Comparison of ENCODE assay signal across 30 cellular contexts in genomic region chr17:11548398-11548797, GRCh38. TPM values are rescaled to one million over a fixed set of nuclear protein-coding genes. Genes with fewer than 3 reads are reported as not detected.
"Had no signal": no experiment of that assay in that cellular context is flagged by ENCODE, and none has a peak within 500 bp of the region (broad histone marks: within the 10 kb centered on the region; RNA-seq: fewer than 3 reads in every experiment).

No MANE protein-coding gene starts in this region.

- H3K4me1 ChIP-seq: adrenal gland, ascending aorta, breast epithelium had no signal

- H3K27me3 ChIP-seq: adrenal gland, ascending aorta, body of pancreas, brain microvascular endothelial cell, breast epithelium, cardiac muscle cell had no signal

- H3K9me3 ChIP-seq: ascending aorta, body of pancreas, breast epithelium had no signal

- H3K36me3 ChIP-seq: adrenal gland, ascending aorta, brain microvascular endothelial cell, breast epithelium, cardiac muscle cell had no signal

- H3K4me3 ChIP-seq: adrenal gland, ascending aorta, body of pancreas, breast epithelium, cardiac muscle cell had no signal

- H3K27ac ChIP-seq: adrenal gland, ascending aorta, body of pancreas, brain microvascular endothelial cell, breast epithelium, cardiac muscle cell had no signal

- DNase-seq: activated effector memory CD4-positive, alpha-beta T cell treated with anti-CD3 and anti-CD28 coated beads, Interleukin-2, amount 50 U/mL, for 16 hours; activated effector memory CD4-positive, alpha-beta T cell treated with Interleukin-2 at 50 U/mL for 16 hours; activated gamma-delta T cell; activated gamma-delta T cell treated with Interleukin-2 at 50 U/mL for 16 hours; activated naive CD4-positive, alpha-beta T cell; activated naive CD4-positive, alpha-beta T cell treated with anti-CD3 and anti-CD28 coated beads for 36 hours; activated naive CD4-positive, alpha-beta T cell treated with anti-CD3 and anti-CD28 coated beads, Interleukin-2, amount 10 ng/mL, durations not matched to agents 7 days and 5 days; activated naive CD4-positive, alpha-beta T cell treated with anti-CD3 and anti-CD28 coated beads, Interleukin-2, amount 50 U/mL, for 16 hours; activated naive CD4-positive, alpha-beta T cell treated with Interleukin-2 at 50 U/mL for 16 hours; activated naive CD8-positive, alpha-beta T cell treated with anti-CD3 and anti-CD28 coated beads for 36 hours; activated naive CD8-positive, alpha-beta T cell treated with anti-CD3 and anti-CD28 coated beads, Interleukin-2, amount 10 ng/mL, durations not matched to agents 7 days and 5 days; activated naive CD8-positive, alpha-beta T cell treated with anti-CD3 and anti-CD28 coated beads, Interleukin-2, amount 50 U/mL, for 24 hours; activated T-cell treated with anti-CD3 and anti-CD28 coated beads, Interleukin-2, amount 50 U/mL, for 1 hour; activated T-cell treated with anti-CD3 and anti-CD28 coated beads, Interleukin-2, amount 50 U/mL, for 24 hours; activated T-cell treated with anti-CD3 and anti-CD28 coated beads, Interleukin-2, amount 50 U/mL, for 4 hours; activated T-cell treated with anti-CD3 and anti-CD28 coated beads, Interleukin-2, amount 50 U/mL, for 48 hours; activated T-cell treated with anti-CD3 and anti-CD28 coated beads, Interleukin-2, amount 50 U/mL, for 72 hours; adrenal gland; amniotic stem cell; amygdala; anterior cingulate cortex; aorta; body of pancreas; brain microvascular endothelial cell; caudate nucleus; central memory CD4-positive, alpha-beta T cell; cerebellar nuclear complex had no signal

RNA-seq across cellular contexts. Expression of gene DNAH9, which starts 49.9 kb away (rescaled TPM):
- polyA plus RNA-seq: aorta had no signal
